ENCODE assay signal across 8 cellular contexts in the genomic region with DNA sequence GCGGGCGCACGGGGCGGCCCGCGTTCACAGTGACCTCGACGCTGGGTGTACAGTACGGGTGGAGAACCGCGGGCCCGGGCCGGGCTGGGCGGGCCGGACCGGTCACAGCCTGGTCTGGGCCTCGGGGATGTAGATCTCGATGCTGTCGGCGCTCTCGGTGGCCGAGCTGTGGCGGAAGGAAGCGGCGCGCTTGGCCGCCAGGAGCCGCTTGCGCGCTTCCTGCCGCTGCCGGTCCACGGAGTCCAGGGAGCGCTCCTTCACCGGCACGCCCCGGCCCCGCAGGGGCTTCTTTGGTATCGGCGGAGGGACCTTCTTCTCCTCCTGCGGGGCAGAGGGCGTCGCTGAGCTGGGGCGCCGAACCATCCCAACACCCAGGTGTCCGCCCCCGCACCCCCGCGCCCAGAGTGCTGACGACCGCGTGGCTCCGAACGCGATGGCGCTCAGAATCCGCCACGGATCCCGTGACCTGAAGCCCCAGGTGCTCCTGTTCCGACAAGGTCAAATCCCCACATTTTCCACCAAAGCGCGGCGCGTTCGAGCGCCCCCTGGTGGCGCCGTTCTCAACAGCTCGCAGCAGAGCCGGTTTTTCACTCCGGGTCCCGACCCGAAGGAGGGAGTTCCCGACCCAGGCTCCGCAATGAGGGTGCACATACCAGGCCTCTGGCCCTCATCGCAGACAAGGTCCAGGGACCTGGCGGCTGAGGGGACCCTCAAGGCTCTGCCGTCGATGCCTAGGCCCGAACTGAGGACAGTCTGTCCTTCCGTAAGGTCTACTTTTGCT. TPM values are rescaled to one million over a fixed set of nuclear protein-coding genes. Genes with fewer than 3 reads are reported as not detected.
DNase-seq lines count a peak whose midpoint lies in the region; ATAC-seq and TF ChIP-seq lines count a peak whose summit lies in the region.

No MANE protein-coding gene starts in this region.

- H3K9me3 ChIP-seq in ectodermal cell (ENCODE audit: control insufficient read depth, low read length) = no peaks in the 10 kb centered on the region
- no peaks in the 10 kb centered on the region for H3K9me3 ChIP-seq in lung (ENCODE audit: control insufficient read depth in 2 of 2, insufficient read depth in 1 of 2, low read length in 1 of 2)

- DNase-seq in NCI-H510A treated with DMSO at 0.1 percent for 48 hours (lab: John Stamatoyannopoulos, UW) = peak; percentile 66
- DNase-seq in activated CD8-positive, alpha-beta T cell treated with anti-CD3 and anti-CD28 coated beads for 36 hours = peak; percentile 96
- peak; percentile 91 for DNase-seq in lung (ENCODE audit: low spot score)
- DNase-seq in stimulated activated CD4-positive, alpha-beta T cell treated with anti-CD3 and anti-CD28 coated beads, TNF-alpha, amount 100 ng/mL, for 24 hours (ENCODE audit: low read depth in 3 of 3) = peak; percentile 90 to 94 (median 91)
- DNase-seq in NCI-H345 (lab: John Stamatoyannopoulos, UW) = no peak

- H3K27ac ChIP-seq in ectodermal cell (ENCODE audit: insufficient read depth, low read depth, low read length, poor library complexity, severe bottlenecking) (no peak overlapping the region), lung (ENCODE audit: low read depth in 1 of 2, low read length in 1 of 2) (peak overlapping the region; percentile 90 to 92)

- peaks cover 29% of the 10 kb centered on the region for H3K4me1 Mint-ChIP-seq in activated CD8-positive, alpha-beta T cell treated with anti-CD3 and anti-CD28 coated beads for 36 hours (ENCODE audit: low read depth)

- intact Hi-C loops in activated CD8-positive, alpha-beta T cell treated with anti-CD3 and anti-CD28 coated beads for 36 hours (cut with micrococcal nuclease) = no loop called here

- H3K27me3 Mint-ChIP-seq in activated CD8-positive, alpha-beta T cell treated with anti-CD3 and anti-CD28 coated beads for 36 hours = no peaks in the 10 kb centered on the region

- no peaks in the 10 kb centered on the region for H3K4me1 ChIP-seq in ectodermal cell (ENCODE audit: control insufficient read depth, insufficient read depth, low read length)
- peaks cover 0 to 8% of the 10 kb centered on the region in 2 donors for H3K4me1 ChIP-seq in lung (ENCODE audit: control insufficient read depth in 2 of 2, insufficient read depth in 2 of 2, low read length in 2 of 2)

- no peaks in the 10 kb centered on the region for H3K9me3 Mint-ChIP-seq in activated CD8-positive, alpha-beta T cell treated with anti-CD3 and anti-CD28 coated beads for 36 hours

- no peaks in the 10 kb centered on the region for H3K36me3 ChIP-seq in ectodermal cell (ENCODE audit: control insufficient read depth, insufficient read depth, low read length)
- no peaks in the 10 kb centered on the region for H3K36me3 ChIP-seq in lung (ENCODE audit: control insufficient read depth in 2 of 2, insufficient read depth in 2 of 2, low read length in 2 of 2)

- POLR2A ChIA-PET in activated CD8-positive, alpha-beta T cell treated with anti-CD3 and anti-CD28 coated beads for 36 hours (lab: Charles Lee) = interaction anchor here (1.0 to 1.6 kb wide), 6 partner anchors 8 to 213 kb away, joined by 3 to 6 read pairs (median 3); a partner anchor contains a TSS

- H3K36me3 Mint-ChIP-seq in activated CD8-positive, alpha-beta T cell treated with anti-CD3 and anti-CD28 coated beads for 36 hours (ENCODE audit: low read depth) = no peaks in the 10 kb centered on the region

- TF ChIP-seq CTCF in GM12801 (IDR thresholded peaks at IDR 0.05; ENCODE audit: extremely low read depth, insufficient read length) (peak; percentile 82), lung (IDR thresholded peaks at IDR 0.05; ENCODE audit: control extremely low read depth, extremely low read depth) (peak; percentile 90)
- peak; percentile 97 for TF ChIP-seq CTCF in activated CD8-positive, alpha-beta T cell treated with anti-CD3 and anti-CD28 coated beads for 36 hours (IDR thresholded peaks at IDR 0.05)

- WGBS in ectodermal cell, 2 experiments = 3 to 4% methylated on average over 81 of the region's 81 CpGs
- 1 to 2% methylated on average over 50 to 81 of the region's 81 CpGs for WGBS in lung, 2 donors

- ATAC-seq in HG02763 (IDR thresholded peaks at IDR 0.05; ENCODE audit: unreplicated experiment) (peak; percentile 62), lung (ENCODE audit: insufficient read depth, low FRiP score) (peak; percentile 87)
- peak; percentile 68 for ATAC-seq in activated CD8-positive, alpha-beta T cell treated with anti-CD3 and anti-CD28 coated beads for 36 hours

- peak overlapping the region; percentile 77 for H3K4me3 Mint-ChIP-seq in activated CD8-positive, alpha-beta T cell treated with anti-CD3 and anti-CD28 coated beads for 36 hours

- CTCF ChIA-PET in activated CD8-positive, alpha-beta T cell treated with anti-CD3 and anti-CD28 coated beads for 36 hours (lab: Charles Lee) = interaction anchor here (1.2 to 5.3 kb wide), 14 partner anchors 8 to 213 kb away, joined by 3 to 82 read pairs (median 5); a partner anchor contains a TSS

- H3K4me3 ChIP-seq in ectodermal cell (ENCODE audit: insufficient read depth, low read depth, low read length) (peak overlapping the region; percentile 63), lung (peak overlapping the region; percentile 65)

- H3K27me3 ChIP-seq in ectodermal cell (ENCODE audit: control insufficient read depth, insufficient read depth, low read length, poor library complexity, severe bottlenecking) (peaks cover 50% of the 10 kb centered on the region), lung (ENCODE audit: control insufficient read depth, insufficient read depth) (no peaks in the 10 kb centered on the region)

- peak overlapping the region; percentile 90 for H3K27ac Mint-ChIP-seq in activated CD8-positive, alpha-beta T cell treated with anti-CD3 and anti-CD28 coated beads for 36 hours

RNA-seq across cellular contexts. Expression of a gene that starts 6.6 kb away (rescaled TPM):
- 10 to 100 TPM; 36.6 to 37.5 TPM for total RNA-seq in activated CD8-positive, alpha-beta T cell treated with anti-CD3 and anti-CD28 coated beads for 36 hours
- 32.9 TPM for polyA plus RNA-seq in ectodermal cell (2013, experiment 1 of 4)
- polyA plus RNA-seq in ectodermal cell (2013, experiment 2 of 4) = 30.4 TPM
- polyA plus RNA-seq in ectodermal cell (2013, experiment 3 of 4) = 22.5 TPM
- 29.1 TPM for polyA plus RNA-seq in ectodermal cell (2013, experiment 4 of 4)
- 10 to 100 TPM; 19.5 to 50.8 TPM for total RNA-seq in lung
- 10 to 100 TPM; 17.9 to 67.8 TPM for polyA plus RNA-seq in lung
